27 cellular contexts compared by ENCODE assay signal in the genomic region with DNA sequence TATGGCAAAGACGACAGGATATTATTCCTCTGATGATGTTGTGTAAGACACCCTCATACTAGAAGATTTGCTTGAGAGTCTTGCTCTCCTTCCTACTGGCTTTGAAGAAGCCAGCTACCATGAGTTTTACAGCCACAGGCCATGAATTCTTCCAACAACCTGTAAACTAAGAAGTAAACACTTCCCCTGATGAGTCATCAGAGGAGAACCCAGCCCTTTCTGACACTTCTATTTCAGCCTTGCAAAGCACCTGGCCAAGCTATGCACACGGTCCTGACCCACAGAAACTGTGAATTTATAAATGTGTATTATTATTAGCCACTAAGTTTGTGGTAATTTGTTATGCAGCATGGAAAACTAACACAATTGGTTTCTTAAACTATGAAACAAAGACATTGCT.
A peak's percentile ranks its signal among the peaks of the same experiment; 100 is the strongest.
DNase-seq lines count a peak whose midpoint lies in the region; ATAC-seq and TF ChIP-seq lines count a peak whose summit lies in the region.
"Had no signal": no experiment of that assay in that cellular context is flagged by ENCODE, and none has a peak within 500 bp of the region (broad histone marks: within the 10 kb centered on the region; RNA-seq: fewer than 3 reads in every experiment).

No MANE protein-coding gene starts in this region.

- BruUV-seq in PC-3 (replicated peaks; lab: Mats Ljungman, UMichigan), result no TSS peak

- no peaks in the 10 kb centered on the region for H3K4me1 Mint-ChIP-seq in activated CD4-positive, alpha-beta memory T cell treated with anti-CD3 and anti-CD28 coated beads for 36 hours (ENCODE audit: low read depth)
- H3K4me1 Mint-ChIP-seq: activated naive CD4-positive, alpha-beta T cell treated with anti-CD3 and anti-CD28 coated beads, Interleukin-2, amount 50 U/mL, for 24 hours; stimulated activated effector memory CD8-positive, alpha-beta T cell treated with anti-CD3 and anti-CD28 coated beads, Interleukin-12 subunit alpha, Interleukin-12 subunit beta, amount 100 ng/mL, for 72 hours had no signal

- TF ChIP-seq CTCF in PC-3 (conservative IDR thresholded peaks at IDR 0.05; ENCODE audit: low read depth, low read length), result no peak
- TF ChIP-seq CTCF in foreskin keratinocyte (conservative IDR thresholded peaks at IDR 0.05), result no peak
- no peak for TF ChIP-seq CTCF in mucosa of descending colon (IDR thresholded peaks at IDR 0.05)

- H3K27ac ChIP-seq in PC-3 (ENCODE audit: low read length), result no peak overlapping the region
- no peak overlapping the region for H3K27ac ChIP-seq in foreskin keratinocyte
- no peak overlapping the region for H3K27ac ChIP-seq in right cardiac atrium (ENCODE audit: low read length)
- H3K27ac ChIP-seq: ascending aorta, right lobe of liver, SK-N-MC, thoracic aorta had no signal

- H3F3A ChIP-seq in PC-3 (ENCODE audit: low read length, unreplicated experiment), result no peaks in the 10 kb centered on the region

- H3K9ac ChIP-seq in PC-3 (ENCODE audit: low read length), result no peak overlapping the region

- no peaks in the 10 kb centered on the region for H3K9me2 ChIP-seq in PC-3 (replicated peaks; ENCODE audit: low read length)

- H3K4me1 ChIP-seq in PC-3 (ENCODE audit: insufficient read depth, low read length) (peaks cover 5% of the 10 kb centered on the region; the same call in 1 of the 2 replicates), foreskin keratinocyte (no peaks in the 10 kb centered on the region), mucosa of descending colon (ENCODE audit: low read depth) (peaks cover 7% of the 10 kb centered on the region), right cardiac atrium (ENCODE audit: control insufficient read depth, insufficient read depth, low read length) (no peaks in the 10 kb centered on the region)

- H3K4me2 ChIP-seq in PC-3 (ENCODE audit: low read length), result no peak overlapping the region

- no peaks in the 10 kb centered on the region for H3K36me3 Mint-ChIP-seq in activated CD4-positive, alpha-beta memory T cell treated with anti-CD3 and anti-CD28 coated beads for 36 hours
- H3K36me3 Mint-ChIP-seq: activated naive CD4-positive, alpha-beta T cell treated with anti-CD3 and anti-CD28 coated beads, Interleukin-2, amount 50 U/mL, for 24 hours; stimulated activated effector memory CD8-positive, alpha-beta T cell treated with anti-CD3 and anti-CD28 coated beads, Interleukin-12 subunit alpha, Interleukin-12 subunit beta, amount 100 ng/mL, for 72 hours had no signal

- H3K4me3 Mint-ChIP-seq in activated CD4-positive, alpha-beta memory T cell treated with anti-CD3 and anti-CD28 coated beads for 36 hours, result no peak overlapping the region
- H3K4me3 Mint-ChIP-seq: activated naive CD4-positive, alpha-beta T cell treated with anti-CD3 and anti-CD28 coated beads, Interleukin-2, amount 50 U/mL, for 24 hours; activated T-cell treated with anti-CD3 and anti-CD28 coated beads, Interleukin-2, amount 50 U/mL, for 72 hours; CD4-positive, alpha-beta T cell; effector memory CD8-positive, alpha-beta T cell; stimulated activated effector memory CD8-positive, alpha-beta T cell treated with anti-CD3 and anti-CD28 coated beads, Interleukin-12 subunit alpha, Interleukin-12 subunit beta, amount 100 ng/mL, for 72 hours had no signal

- H3K36me3 ChIP-seq in PC-3 (ENCODE audit: low read depth, low read length), result no peaks in the 10 kb centered on the region
- H3K36me3 ChIP-seq in mucosa of descending colon (ENCODE audit: low read depth), result no peaks in the 10 kb centered on the region
- H3K36me3 ChIP-seq: ascending aorta, right lobe of liver, thoracic aorta had no signal

- H3K79me2 ChIP-seq in PC-3 (ENCODE audit: low read length), result no peaks in the 10 kb centered on the region

- POLR2A ChIA-PET in PC-3 (lab: Charles Lee; ENCODE audit: unreplicated experiment), result no interaction called here
- POLR2A ChIA-PET in activated CD4-positive, alpha-beta memory T cell treated with anti-CD3 and anti-CD28 coated beads for 36 hours (lab: Charles Lee), result no interaction called here

- peaks cover 2% of the 10 kb centered on the region for H3K9me3 Mint-ChIP-seq in activated CD4-positive, alpha-beta memory T cell treated with anti-CD3 and anti-CD28 coated beads for 36 hours
- H3K9me3 Mint-ChIP-seq: activated naive CD4-positive, alpha-beta T cell treated with anti-CD3 and anti-CD28 coated beads, Interleukin-2, amount 50 U/mL, for 24 hours; stimulated activated effector memory CD8-positive, alpha-beta T cell treated with anti-CD3 and anti-CD28 coated beads, Interleukin-12 subunit alpha, Interleukin-12 subunit beta, amount 100 ng/mL, for 72 hours had no signal

- H3K9me3 ChIP-seq in PC-3 (ENCODE audit: low read length) (no peaks in the 10 kb centered on the region), mucosa of descending colon (no peaks in the 10 kb centered on the region), right cardiac atrium (ENCODE audit: control insufficient read depth, low read length) (no peaks in the 10 kb centered on the region)
- H3K9me3 ChIP-seq: ascending aorta, right lobe of liver, thoracic aorta had no signal

- H3K27me3 Mint-ChIP-seq in activated CD4-positive, alpha-beta memory T cell treated with anti-CD3 and anti-CD28 coated beads for 36 hours, result no peaks in the 10 kb centered on the region
- H3K27me3 Mint-ChIP-seq: activated naive CD4-positive, alpha-beta T cell treated with anti-CD3 and anti-CD28 coated beads, Interleukin-2, amount 50 U/mL, for 24 hours; CD4-positive, alpha-beta T cell; effector memory CD8-positive, alpha-beta T cell had no signal

- peak; percentile 14 for DNase-seq in ELF-1 (ENCODE audit: low read depth, low spot score)
- peak; percentile 44 for DNase-seq in PC-3
- DNase-seq in foreskin keratinocyte, result peak; percentile 16 to 46
- DNase-seq in mucosa of descending colon, result peak in 1 of 3 donors; percentile 40
- no peak for DNase-seq in right cardiac atrium
- no peak for DNase-seq in activated CD4-positive, alpha-beta memory T cell treated with anti-CD3 and anti-CD28 coated beads for 36 hours
- no peak for DNase-seq in NCI-H748 treated with DMSO at 0.1 percent for 48 hours (lab: John Stamatoyannopoulos, UW)
- DNase-seq: activated CD4-positive, CD25-positive, alpha-beta regulatory T cell treated with anti-CD3 and anti-CD28 coated beads, Interleukin-2, amount 50 U/mL, for 72 hours; activated CD8-positive, alpha-beta memory T cell treated with anti-CD3 and anti-CD28 coated beads for 24 hours; activated T-cell treated with anti-CD3 and anti-CD28 coated beads, Interleukin-2, amount 50 U/mL, for 72 hours; CD4-positive, alpha-beta T cell; DMS79; effector memory CD8-positive, alpha-beta T cell; KG1; NCI-H1092; NCI-H2081 treated with DMSO at 0.1 percent for 48 hours; NCI-H774; right lobe of liver; T-helper 9 cell had no signal

- H2AFZ ChIP-seq in PC-3 (ENCODE audit: low read length), result no peak overlapping the region

- peak; percentile 64 for ATAC-seq in PC-3
- peak; percentile 73 for ATAC-seq in foreskin keratinocyte
- peak; percentile 86 for ATAC-seq in mucosa of descending colon
- no peak for ATAC-seq in right cardiac atrium
- no peak for ATAC-seq in GM21367 (IDR thresholded peaks at IDR 0.05; ENCODE audit: unreplicated experiment)
- ATAC-seq: activated T-cell treated with anti-CD3 and anti-CD28 coated beads, Interleukin-2, amount 50 U/mL, for 72 hours; effector memory CD8-positive, alpha-beta T cell; left lobe of liver; Panc1; stimulated activated effector memory CD8-positive, alpha-beta T cell treated with anti-CD3 and anti-CD28 coated beads, Interleukin-12 subunit alpha, Interleukin-12 subunit beta, amount 100 ng/mL, for 72 hours had no signal

- H3K27me3 ChIP-seq in PC-3 (ENCODE audit: low read length), result no peaks in the 10 kb centered on the region
- H3K27me3 ChIP-seq in foreskin keratinocyte, result no peaks in the 10 kb centered on the region
- no peaks in the 10 kb centered on the region for H3K27me3 ChIP-seq in right cardiac atrium (ENCODE audit: control insufficient read depth, insufficient read depth)
- H3K27me3 ChIP-seq: ascending aorta had no signal

- H3K27ac Mint-ChIP-seq in activated CD4-positive, alpha-beta memory T cell treated with anti-CD3 and anti-CD28 coated beads for 36 hours, result no peak overlapping the region
- H3K27ac Mint-ChIP-seq: activated naive CD4-positive, alpha-beta T cell treated with anti-CD3 and anti-CD28 coated beads, Interleukin-2, amount 50 U/mL, for 24 hours; activated T-cell treated with anti-CD3 and anti-CD28 coated beads, Interleukin-2, amount 50 U/mL, for 72 hours; CD4-positive, alpha-beta T cell; effector memory CD8-positive, alpha-beta T cell; stimulated activated effector memory CD8-positive, alpha-beta T cell treated with anti-CD3 and anti-CD28 coated beads, Interleukin-12 subunit alpha, Interleukin-12 subunit beta, amount 100 ng/mL, for 72 hours had no signal

- intact Hi-C loops in PC-3 (cut with micrococcal nuclease), result no loop called here
- intact Hi-C loops in mucosa of descending colon (cut with DNase I, micrococcal nuclease), result no loop called here
- intact Hi-C loops in right cardiac atrium (cut with DNase I), result loop anchor here in 1 of 4 donors (10.0 kb wide), 1 partner anchor 50 kb away; no protein-coding TSS in a partner anchor
- intact Hi-C loops in activated CD4-positive, alpha-beta memory T cell treated with anti-CD3 and anti-CD28 coated beads for 36 hours (cut with micrococcal nuclease), result no loop called here

- H4K20me1 ChIP-seq in PC-3 (ENCODE audit: low read length), result no peaks in the 10 kb centered on the region

- no peak overlapping the region for H3K4me3 ChIP-seq in PC-3 (ENCODE audit: low read length)
- no peak overlapping the region for H3K4me3 ChIP-seq in mucosa of descending colon
- no peak overlapping the region for H3K4me3 ChIP-seq in right cardiac atrium (ENCODE audit: low read length)
- H3K4me3 ChIP-seq: ascending aorta, right lobe of liver, SK-N-MC, thoracic aorta had no signal

- 64% methylated on average over 2 of the region's 2 CpGs for WGBS in right cardiac atrium

- CTCF ChIA-PET in PC-3 (lab: Charles Lee), result no interaction called here
- CTCF ChIA-PET in activated CD4-positive, alpha-beta memory T cell treated with anti-CD3 and anti-CD28 coated beads for 36 hours (lab: Charles Lee), result no interaction called here

Comparison
In these comparisons a context has a peak if more than half of its experiments do, and no peak if none do; other contexts are left out.
1. DNase-seq: peak in ELF-1 (single experiment), PC-3 (single experiment) and foreskin keratinocyte (2 of 2); none in right cardiac atrium (0 of 3), activated CD4-positive, alpha-beta memory T cell treated with anti-CD3 and anti-CD28 coated beads for 36 hours (single experiment) and NCI-H748 treated with DMSO at 0.1 percent for 48 hours (single experiment).
2. ATAC-seq: peak in PC-3 (single experiment), foreskin keratinocyte (single experiment) and mucosa of descending colon (single experiment); none in right cardiac atrium (0 of 2) and GM21367 (single experiment).